In the genomic region with DNA sequence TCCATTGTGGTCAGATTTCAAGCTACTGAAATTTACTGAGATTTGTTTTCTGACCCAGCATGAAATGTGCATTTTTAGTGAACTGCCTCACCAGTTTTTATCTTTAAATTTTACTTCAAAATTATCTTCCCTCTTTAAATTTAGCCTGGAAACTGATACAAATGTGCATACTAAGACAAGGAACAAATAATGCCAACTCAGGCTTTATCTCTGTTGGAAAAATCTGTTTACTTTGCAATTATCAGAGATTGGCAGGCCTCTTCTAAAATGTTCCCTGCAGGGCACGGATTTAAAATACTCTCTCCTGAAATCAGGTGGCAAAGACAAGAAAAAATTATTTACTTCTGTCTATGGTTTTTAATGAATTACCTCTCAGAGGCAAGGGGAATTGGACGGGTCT, we compare ENCODE assay signal across 13 cellular contexts.
"Had no signal": no experiment of that assay in that cellular context is flagged by ENCODE, and none has a peak within 500 bp of the region (broad histone marks: within the 10 kb centered on the region; RNA-seq: fewer than 3 reads in every experiment).

No MANE protein-coding gene starts in this region.

- DNase-seq: activated CD4-positive, alpha-beta memory T cell treated with anti-CD3 and anti-CD28 coated beads for 36 hours; activated CD4-positive, alpha-beta T cell treated with anti-CD3 and anti-CD28 coated beads for 36 hours; activated naive CD4-positive, alpha-beta T cell treated with anti-CD3 and anti-CD28 coated beads, Interleukin-2, amount 10 ng/mL, durations not matched to agents 7 days and 5 days; activated T-cell treated with anti-CD3 and anti-CD28 coated beads, Interleukin-2, amount 50 U/mL, for 24 hours; effector memory CD8-positive, alpha-beta T cell; foreskin melanocyte; mesendoderm; natural killer cell; posterior cingulate gyrus; retina; substantia nigra; trophoblast cell had no signal

- H3K27ac ChIP-seq: epithelial cell of prostate had no signal
